Comparison of ENCODE assay signal across 11 cellular contexts in genomic region chr9:126151031-126151670, GRCh38.
A peak's percentile ranks its signal among the peaks of the same experiment; 100 is the strongest.
DNase-seq lines count a peak whose midpoint lies in the region; ATAC-seq lines count a peak whose summit lies in the region.
"Had no signal": no experiment of that assay in that cellular context is flagged by ENCODE, and none has a peak within 500 bp of the region (broad histone marks: within the 10 kb centered on the region; RNA-seq: fewer than 3 reads in every experiment).

No MANE protein-coding gene starts in this region.

- no peak overlapping the region for H3K14ac ChIP-seq in mesenchymal stem cell (ENCODE audit: low read length in 2 of 2)

- ATAC-seq in HG03045 (IDR thresholded peaks at IDR 0.05; ENCODE audit: unreplicated experiment): no peak
- ATAC-seq in GM19467 (IDR thresholded peaks at IDR 0.05; ENCODE audit: unreplicated experiment): no peak

- peaks cover 0 to 6% (median 0%) of the 10 kb centered on the region in 11 experiments; a peak in 2 of 22 replicates for H3K27me3 ChIP-seq in BLaER1 treated with 17β-estradiol and CSF1 and Interleukin-3, amounts not matched to agents 10 nM and 100 nM
- peaks cover 34 to 73% of the 10 kb centered on the region in 2 experiments for H3K27me3 ChIP-seq in mesenchymal stem cell (ENCODE audit: control insufficient read depth in 1 of 2, insufficient read depth in 1 of 2, low read length in 2 of 2)

- H2AK5ac ChIP-seq in mesenchymal stem cell (ENCODE audit: low read length, severe bottlenecking): no peak overlapping the region

- peaks cover 6 to 92% (median 83%) of the 10 kb centered on the region in 10 experiments for H3K4me1 ChIP-seq in BLaER1 treated with 17β-estradiol and CSF1 and Interleukin-3, amounts not matched to agents 10 nM and 100 nM
- H3K4me1 ChIP-seq in mesenchymal stem cell (ENCODE audit: control insufficient read depth, insufficient read depth, low read depth, low read length): no peaks in the 10 kb centered on the region

- H3K9me3 ChIP-seq in BLaER1 treated with 17β-estradiol and CSF1 and Interleukin-3, amounts not matched to agents 10 nM and 100 nM (replicated peaks in 1 of 11): no peaks in the 10 kb centered on the region
- H3K9me3 ChIP-seq in mesenchymal stem cell (ENCODE audit: control insufficient read depth, low read length): peaks cover 4% of the 10 kb centered on the region

- no peak overlapping the region for H2AFZ ChIP-seq in mesenchymal stem cell (ENCODE audit: low read depth, low read length)

- H4K91ac ChIP-seq in mesenchymal stem cell (ENCODE audit: low read length): no peak overlapping the region

- no peak overlapping the region for H2BK12ac ChIP-seq in mesenchymal stem cell (ENCODE audit: low read length in 2 of 2)

- H4K8ac ChIP-seq in mesenchymal stem cell (ENCODE audit: low read length): no peak overlapping the region

- no peak overlapping the region for H3K4ac ChIP-seq in mesenchymal stem cell (ENCODE audit: low read depth in 1 of 2, low read length in 2 of 2)

- H3K4me2 ChIP-seq in BLaER1 treated with 17β-estradiol and CSF1 and Interleukin-3, amounts not matched to agents 10 nM and 100 nM: peak overlapping the region in 8 of 11 experiments; percentile 33 to 96 (median 70); a peak in 16 of 22 replicates
- H3K4me2 ChIP-seq in mesenchymal stem cell (ENCODE audit: low read length, poor library complexity, severe bottlenecking): no peak overlapping the region

- no peaks in the 10 kb centered on the region for H4K20me1 ChIP-seq in BLaER1 treated with 17β-estradiol and CSF1 and Interleukin-3, amounts not matched to agents 10 nM and 100 nM

- H3K9ac ChIP-seq in BLaER1 treated with 17β-estradiol and CSF1 and Interleukin-3, amounts not matched to agents 10 nM and 100 nM: peak overlapping the region in 4 of 11 experiments; percentile 40 to 61 (median 41); a peak in 7 of 22 replicates
- H3K9ac ChIP-seq in mesenchymal stem cell (ENCODE audit: low read length): no peak overlapping the region

- H3K36me3 ChIP-seq in BLaER1 treated with 17β-estradiol and CSF1 and Interleukin-3, amounts not matched to agents 10 nM and 100 nM: no peaks in the 10 kb centered on the region
- no peaks in the 10 kb centered on the region for H3K36me3 ChIP-seq in mesenchymal stem cell (ENCODE audit: control insufficient read depth in 1 of 2, insufficient read depth in 2 of 2, low read depth in 1 of 2, low read length in 2 of 2)

- no peak overlapping the region for H3K23ac ChIP-seq in mesenchymal stem cell (ENCODE audit: low read length in 2 of 2)

- DNase-seq in NCI-H1436 (lab: John Stamatoyannopoulos, UW) (peak; percentile 86), SHP77 treated with DMSO at 0.1 percent for 48 hours (lab: John Stamatoyannopoulos, UW) (peak; percentile 89), mesenchymal stem cell (peak; percentile 8), medulla oblongata (ENCODE audit: extremely low spot score) (no peak), T-helper 2 cell (no peak)
- DNase-seq: activated CD4-positive, alpha-beta T cell treated with anti-CD3 and anti-CD28 coated beads, Interleukin-2, amount 50 U/mL, for 48 hours; NCI-H446 treated with DMSO at 0.1 percent for 48 hours; stimulated activated CD4-positive, alpha-beta T cell treated with anti-CD3 and anti-CD28 coated beads, Interleukin-2, amount 100 ng/mL, for 48 hours had no signal

- H3K18ac ChIP-seq in mesenchymal stem cell (ENCODE audit: low read depth in 1 of 2, low read length in 2 of 2): no peak overlapping the region

- H2BK15ac ChIP-seq in mesenchymal stem cell (ENCODE audit: low read depth, poor library complexity, severe bottlenecking): no peak overlapping the region

- peak overlapping the region in 6 of 11 experiments; percentile 18 to 58 (median 50); a peak in 10 of 22 replicates for H3K27ac ChIP-seq in BLaER1 treated with 17β-estradiol and CSF1 and Interleukin-3, amounts not matched to agents 10 nM and 100 nM
- H3K27ac ChIP-seq in mesenchymal stem cell (ENCODE audit: low read length, poor library complexity, severe bottlenecking): no peak overlapping the region

- 63% methylated on average over 13 of the region's 14 CpGs for WGBS in mesenchymal stem cell

- H3K79me1 ChIP-seq in mesenchymal stem cell (replicated peaks; ENCODE audit: low read length, poor library complexity, severe bottlenecking): no peaks in the 10 kb centered on the region

- no peak overlapping the region for H2BK120ac ChIP-seq in mesenchymal stem cell (ENCODE audit: low read depth, low read length)

- H3K4me3 ChIP-seq in BLaER1 treated with 17β-estradiol and CSF1 and Interleukin-3, amounts not matched to agents 10 nM and 100 nM: no peak overlapping the region
- H3K4me3 ChIP-seq in mesenchymal stem cell (ENCODE audit: insufficient read depth in 1 of 2, low read depth in 1 of 2, low read length in 2 of 2): no peak overlapping the region

- no peak overlapping the region for H2BK5ac ChIP-seq in mesenchymal stem cell (ENCODE audit: low read depth, low read length, poor library complexity, severe bottlenecking)

Comparison
In these comparisons a context has a peak if more than half of its experiments do, and no peak if none do; other contexts are left out.
1. DNase-seq: peak in NCI-H1436 (single experiment), SHP77 treated with DMSO at 0.1 percent for 48 hours (single experiment) and mesenchymal stem cell (single experiment); none in medulla oblongata (single experiment) and T-helper 2 cell (0 of 5).